ENCODE assay signal across 8 cellular contexts in genomic region chr3:172142074-172143059, GRCh38.
DNase-seq lines count a peak whose midpoint lies in the region; ATAC-seq and TF ChIP-seq lines count a peak whose summit lies in the region.

No MANE protein-coding gene starts in this region.

- H3K27me3 Mint-ChIP-seq in CD14-positive monocyte (ENCODE audit: low read depth in 3 of 3) (no peaks in the 10 kb centered on the region), natural killer cell (ENCODE audit: low read depth in 2 of 2) (no peaks in the 10 kb centered on the region)
- no peaks in the 10 kb centered on the region for H3K27me3 Mint-ChIP-seq in activated naive CD4-positive, alpha-beta T cell treated with anti-CD3 and anti-CD28 coated beads for 36 hours (ENCODE audit: low read depth)

- CTCF ChIA-PET in activated naive CD4-positive, alpha-beta T cell treated with anti-CD3 and anti-CD28 coated beads for 36 hours (lab: Charles Lee) = no interaction called here

- H3K36me3 Mint-ChIP-seq in CD14-positive monocyte (peaks cover 10 to 30% of the 10 kb centered on the region in 2 donors), natural killer cell (no peaks in the 10 kb centered on the region)
- no peaks in the 10 kb centered on the region for H3K36me3 Mint-ChIP-seq in activated naive CD4-positive, alpha-beta T cell treated with anti-CD3 and anti-CD28 coated beads for 36 hours (ENCODE audit: low read depth)

- intact Hi-C loops in CD14-positive monocyte (cut with micrococcal nuclease) = loop anchor here in 1 of 2 donors (5.0 kb wide), 1 partner anchor 40 kb away; no protein-coding TSS in a partner anchor
- intact Hi-C loops in natural killer cell (cut with micrococcal nuclease) = loop anchor here (2.0 kb wide), 1 partner anchor 32 kb away; no protein-coding TSS in a partner anchor
- intact Hi-C loops in activated naive CD4-positive, alpha-beta T cell treated with anti-CD3 and anti-CD28 coated beads for 36 hours (cut with micrococcal nuclease) = no loop called here

- no peaks in the 10 kb centered on the region for H3K27me3 ChIP-seq in brain microvascular endothelial cell (replicated peaks)

- H3K27ac Mint-ChIP-seq in CD14-positive monocyte (peak overlapping the region; percentile 85 to 98 (median 94)), natural killer cell (peak overlapping the region; percentile 82 to 88)
- no peak overlapping the region for H3K27ac Mint-ChIP-seq in activated naive CD4-positive, alpha-beta T cell treated with anti-CD3 and anti-CD28 coated beads for 36 hours

- H3K4me3 ChIP-seq in brain microvascular endothelial cell (ENCODE audit: low read depth, low read length) = no peak overlapping the region

- peak overlapping the region in 1 of 2 donors; percentile 21 for H3K4me3 Mint-ChIP-seq in CD14-positive monocyte
- H3K4me3 Mint-ChIP-seq in natural killer cell = peak overlapping the region; percentile 78
- no peak overlapping the region for H3K4me3 Mint-ChIP-seq in activated naive CD4-positive, alpha-beta T cell treated with anti-CD3 and anti-CD28 coated beads for 36 hours

- ATAC-seq in GM19463 (IDR thresholded peaks at IDR 0.05; ENCODE audit: unreplicated experiment) (peak; percentile 63), HG03432 (IDR thresholded peaks at IDR 0.05; ENCODE audit: unreplicated experiment) (peak; percentile 81), natural killer cell (peak; percentile 22 to 47 (median 43))

- DNase-seq in CD14-positive monocyte (ENCODE audit: low spot score) (no peak), brain microvascular endothelial cell (peak; percentile 94), natural killer cell (no peak), ecto neural progenitor cell (ENCODE audit: low spot score) (no peak), NCI-H748 treated with DMSO at 0.1 percent for 48 hours (lab: John Stamatoyannopoulos, UW) (no peak)
- no peak for DNase-seq in activated naive CD4-positive, alpha-beta T cell treated with anti-CD3 and anti-CD28 coated beads for 36 hours

- no peak for TF ChIP-seq CTCF in CD14-positive monocyte (IDR thresholded peaks at IDR 0.05)
- TF ChIP-seq CTCF in brain microvascular endothelial cell (IDR thresholded peaks at IDR 0.05; ENCODE audit: low read depth, low read length, missing control alignments) = no peak
- no peak for TF ChIP-seq CTCF in natural killer cell (IDR thresholded peaks at IDR 0.05)

- peaks cover 6% of the 10 kb centered on the region for H3K36me3 ChIP-seq in brain microvascular endothelial cell (replicated peaks)

- H3K4me1 Mint-ChIP-seq in CD14-positive monocyte (peaks cover 82% of the 10 kb centered on the region), natural killer cell (peaks cover 87 to 88% of the 10 kb centered on the region in 2 donors)
- peaks cover 35% of the 10 kb centered on the region for H3K4me1 Mint-ChIP-seq in activated naive CD4-positive, alpha-beta T cell treated with anti-CD3 and anti-CD28 coated beads for 36 hours (ENCODE audit: low read depth)

- H3K9me3 Mint-ChIP-seq in CD14-positive monocyte (peaks cover 0 to 4% (median 0%) of the 10 kb centered on the region in 7 donors), natural killer cell (no peaks in the 10 kb centered on the region)
- no peaks in the 10 kb centered on the region for H3K9me3 Mint-ChIP-seq in activated naive CD4-positive, alpha-beta T cell treated with anti-CD3 and anti-CD28 coated beads for 36 hours

- in situ Hi-C loops in brain microvascular endothelial cell (cut with HindIII; ENCODE audit: low pct_ligation_motif_present, low sequenced_read_pairs) = no loop called here

- peak overlapping the region; percentile 81 for H3K27ac ChIP-seq in brain microvascular endothelial cell
